ENCODE assay signal across 8 cellular contexts in genomic region chr4:180058731-180059215, GRCh38.
DNase-seq lines count a peak whose midpoint lies in the region; ATAC-seq, FAIRE-seq and TF ChIP-seq lines count a peak whose summit lies in the region.

No MANE protein-coding gene starts in this region.

- H3K4me1 ChIP-seq in PC-3 (ENCODE audit: insufficient read depth, low read length) = no peaks in the 10 kb centered on the region
- no peaks in the 10 kb centered on the region for H3K4me1 ChIP-seq in endocrine pancreas (ENCODE audit: control insufficient read depth, insufficient read depth, low read length)
- H3K4me1 ChIP-seq in mesodermal cell (ENCODE audit: control insufficient read depth, insufficient read depth, low read length, poor library complexity, severe bottlenecking) = no peaks in the 10 kb centered on the region

- intact Hi-C loops in PC-3 (cut with micrococcal nuclease) = no loop called here

- ATAC-seq in HG03039 (IDR thresholded peaks at IDR 0.05; ENCODE audit: unreplicated experiment) = peak; percentile 20
- peak; percentile 53 for ATAC-seq in PC-3
- no peak for ATAC-seq in GM18517 (IDR thresholded peaks at IDR 0.05; ENCODE audit: unreplicated experiment)

- CTCF ChIA-PET in PC-3 (lab: Charles Lee) = no interaction called here

- no peak overlapping the region; the same call in 1 of the 2 replicates for H3K9ac ChIP-seq in PC-3 (ENCODE audit: low read length)
- peak overlapping the region; percentile 60 for H3K9ac ChIP-seq in endocrine pancreas (ENCODE audit: control insufficient read depth, insufficient read depth, low read length)

- no peaks in the 10 kb centered on the region for H3K79me2 ChIP-seq in PC-3 (ENCODE audit: low read length)

- peak overlapping the region; percentile 77 for H3K4me2 ChIP-seq in PC-3 (ENCODE audit: low read length)

- no peak overlapping the region for H3K27ac ChIP-seq in PC-3 (ENCODE audit: low read length)
- no peak overlapping the region for H3K27ac ChIP-seq in mesodermal cell (ENCODE audit: low read depth, low read length, severe bottlenecking)

- no peaks in the 10 kb centered on the region for H3F3A ChIP-seq in PC-3 (ENCODE audit: low read length, unreplicated experiment)

- no peak for FAIRE-seq in urothelium cell line (lab: Jason Lieb, UNC)

- H3K9me3 ChIP-seq in PC-3 (ENCODE audit: low read length) (no peaks in the 10 kb centered on the region), endocrine pancreas (ENCODE audit: control insufficient read depth, low read length) (no peaks in the 10 kb centered on the region), mesodermal cell (ENCODE audit: control insufficient read depth, low read length) (no peaks in the 10 kb centered on the region)

- BruUV-seq in PC-3 (replicated peaks; lab: Mats Ljungman, UMichigan) = no TSS peak

- H3K36me3 ChIP-seq in PC-3 (ENCODE audit: low read depth, low read length) = no peaks in the 10 kb centered on the region
- H3K36me3 ChIP-seq in endocrine pancreas (ENCODE audit: control insufficient read depth, insufficient read depth, low read length) = no peaks in the 10 kb centered on the region
- no peaks in the 10 kb centered on the region for H3K36me3 ChIP-seq in mesodermal cell (ENCODE audit: control insufficient read depth, insufficient read depth, low read length)

- peak; percentile 20 for DNase-seq in NCI-H1092 treated with DMSO at 0.1 percent for 48 hours (lab: John Stamatoyannopoulos, UW)
- no peak for DNase-seq in NCI-H1092 (lab: John Stamatoyannopoulos, UW)
- peak; percentile 3 for DNase-seq in PC-3
- peak; percentile 66 for DNase-seq in urothelium cell line (ENCODE audit: low spot score)

- H3K27me3 ChIP-seq in PC-3 (ENCODE audit: low read length) = peaks cover 50% of the 10 kb centered on the region
- H3K27me3 ChIP-seq in endocrine pancreas (ENCODE audit: control insufficient read depth, insufficient read depth, low read length) = no peaks in the 10 kb centered on the region

- 0 out of 2 replicates have a peak overlapping the region, but pooled peaks have one; percentile 38 for H2AFZ ChIP-seq in PC-3 (ENCODE audit: low read length)

- POLR2A ChIA-PET in PC-3 (lab: Charles Lee; ENCODE audit: unreplicated experiment) = no interaction called here

- H4K20me1 ChIP-seq in PC-3 (ENCODE audit: low read length) = no peaks in the 10 kb centered on the region

- no peaks in the 10 kb centered on the region for H3K9me2 ChIP-seq in PC-3 (replicated peaks; ENCODE audit: low read length)

- whole genome bisulfite sequencing in mesodermal cell (ENCODE audit: insufficient coverage in 2 of 2), 2 experiments = 0 to 1% methylated on average over 25 to 30 of the region's 64 CpGs

- H3K4me3 ChIP-seq in PC-3 (ENCODE audit: low read length) = peak overlapping the region; percentile 60
- no peak overlapping the region for H3K4me3 ChIP-seq in endocrine pancreas (ENCODE audit: control insufficient read depth, insufficient read depth, low read length)
- H3K4me3 ChIP-seq in mesodermal cell (ENCODE audit: extremely low read depth, insufficient read depth, low read length, poor library complexity, severe bottlenecking) = peak overlapping the region; percentile 52

- no peak for TF ChIP-seq CTCF in PC-3 (conservative IDR thresholded peaks at IDR 0.05; ENCODE audit: low read depth, low read length)
